Comparison of ENCODE assay signal across 1 cellular context in genomic region chr5:123036391-123037103, GRCh38.
TF ChIP-seq lines count a peak whose summit lies in the region.

TSS of gene PPIC (minus strand) at chr5:123036725. CDS start at chr5:123036625, 100 bp downstream.

TF ChIP-seq in HepG2, 621 proteins besides CTCF, POLR2A, EP300 and RAD21 (continued from another document and continues in another):
- 0 out of 2 replicates have a peak, but pooled peaks have one; percentile 62 for TF ChIP-seq KDM3A (CRISPR knock-in tag; IDR thresholded peaks at IDR 0.05; ENCODE audit: low read depth)
- 0 out of 2 replicates have a peak, but pooled peaks have one; percentile 44 for TF ChIP-seq ZNF503 (CRISPR knock-in tag; IDR thresholded peaks at IDR 0.05)
- peak; percentile 66; the same call in 1 of the 2 replicates for TF ChIP-seq ZNF432 (CRISPR knock-in tag; IDR thresholded peaks at IDR 0.05; ENCODE audit: borderline replicate concordance)
- TF ChIP-seq TOE1 (CRISPR knock-in tag; IDR thresholded peaks at IDR 0.05), result no peak
- TF ChIP-seq ZNF841 (CRISPR knock-in tag; IDR thresholded peaks at IDR 0.05; ENCODE audit: borderline replicate concordance), result no peak; the same call in 1 of the 2 replicates
- peak; percentile 73; the same call in 1 of the 2 replicates for TF ChIP-seq ARID4A (CRISPR knock-in tag; IDR thresholded peaks at IDR 0.05; ENCODE audit: borderline replicate concordance)
- TF ChIP-seq ZNF18 (CRISPR knock-in tag; IDR thresholded peaks at IDR 0.05; ENCODE audit: insufficient replicate concordance), result no peak
- TF ChIP-seq KDM4B (CRISPR knock-in tag; IDR thresholded peaks at IDR 0.05), result no peak
- no peak for TF ChIP-seq TBP (CRISPR knock-in tag; IDR thresholded peaks at IDR 0.05)
- TF ChIP-seq TCF7 (IDR thresholded peaks at IDR 0.05; ENCODE audit: low read depth), result no peak
- TF ChIP-seq ZNF136 (CRISPR knock-in tag; IDR thresholded peaks at IDR 0.05; ENCODE audit: low read depth), result no peak
- peak; percentile 67 for TF ChIP-seq RXRA (CRISPR knock-in tag; IDR thresholded peaks at IDR 0.05)
- TF ChIP-seq ZIK1 (CRISPR knock-in tag; IDR thresholded peaks at IDR 0.05; ENCODE audit: borderline replicate concordance, low read depth), result no peak
- TF ChIP-seq ATF2 (CRISPR knock-in tag; IDR thresholded peaks at IDR 0.05), result peak; percentile 30; the same call in 1 of the 2 replicates
- no peak for TF ChIP-seq GATA4 (IDR thresholded peaks at IDR 0.05; ENCODE audit: borderline replicate concordance, low read depth)
- TF ChIP-seq ZNF776 (CRISPR knock-in tag; IDR thresholded peaks at IDR 0.05), result no peak
- TF ChIP-seq ZFP1 (CRISPR knock-in tag; IDR thresholded peaks at IDR 0.05), result no peak
- TF ChIP-seq ZNF256 (CRISPR knock-in tag; conservative IDR thresholded peaks at IDR 0.05), result 0 out of 2 replicates have a peak, but pooled peaks have one; percentile 52
- TF ChIP-seq ZNF549 (CRISPR knock-in tag; IDR thresholded peaks at IDR 0.05), result no peak
- no peak for TF ChIP-seq ZNF816 (CRISPR knock-in tag; IDR thresholded peaks at IDR 0.05; ENCODE audit: borderline replicate concordance)
- no peak for TF ChIP-seq MED8 (CRISPR knock-in tag; IDR thresholded peaks at IDR 0.05; ENCODE audit: insufficient replicate concordance)
- no peak for TF ChIP-seq NFE2L2 (IDR thresholded peaks at IDR 0.05; ENCODE audit: low read length)
- no peak for TF ChIP-seq ZNF224 (CRISPR knock-in tag; IDR thresholded peaks at IDR 0.05)
- 0 out of 2 replicates have a peak, but pooled peaks have one; percentile 43 for TF ChIP-seq KMT2A (CRISPR knock-in tag; IDR thresholded peaks at IDR 0.05)
- no peak for TF ChIP-seq RNF219 (CRISPR knock-in tag; IDR thresholded peaks at IDR 0.05)
- TF ChIP-seq ZNF883 (CRISPR knock-in tag; IDR thresholded peaks at IDR 0.05; ENCODE audit: not compliant biosample characterization), result no peak
- TF ChIP-seq PRDM10 (CRISPR knock-in tag; IDR thresholded peaks at IDR 0.05; ENCODE audit: low read depth), result no peak
- no peak for TF ChIP-seq ZNF550 (CRISPR knock-in tag; IDR thresholded peaks at IDR 0.05; ENCODE audit: borderline replicate concordance)
- TF ChIP-seq ZNF710 (CRISPR knock-in tag; IDR thresholded peaks at IDR 0.05; ENCODE audit: borderline replicate concordance), result peak; percentile 14; the same call in 1 of the 2 replicates
- TF ChIP-seq THAP8 (CRISPR knock-in tag; IDR thresholded peaks at IDR 0.05; ENCODE audit: borderline replicate concordance), result 0 out of 2 replicates have a peak, but pooled peaks have one; percentile 50
- TF ChIP-seq FOXO4 (CRISPR knock-in tag; conservative IDR thresholded peaks at IDR 0.05), result no peak
- TF ChIP-seq MAZ (IDR thresholded peaks at IDR 0.05; ENCODE audit: borderline replicate concordance, low read depth, low read length), result no peak
- TF ChIP-seq MAZ (CRISPR knock-in tag; IDR thresholded peaks at IDR 0.05; ENCODE audit: low read depth), result peak; percentile 73; the same call in 1 of the 2 replicates
- TF ChIP-seq PAWR (CRISPR knock-in tag; IDR thresholded peaks at IDR 0.05; ENCODE audit: borderline replicate concordance), result no peak
- peak; percentile 37 for TF ChIP-seq AGO2 (optimal IDR thresholded peaks at IDR 0.05; ENCODE audit: low read depth, low read length)
- no peak for TF ChIP-seq NCOR1 (IDR thresholded peaks at IDR 0.05; ENCODE audit: borderline replicate concordance, low read length)
- TF ChIP-seq RBAK (CRISPR knock-in tag; IDR thresholded peaks at IDR 0.05), result no peak
